In the genomic region with DNA sequence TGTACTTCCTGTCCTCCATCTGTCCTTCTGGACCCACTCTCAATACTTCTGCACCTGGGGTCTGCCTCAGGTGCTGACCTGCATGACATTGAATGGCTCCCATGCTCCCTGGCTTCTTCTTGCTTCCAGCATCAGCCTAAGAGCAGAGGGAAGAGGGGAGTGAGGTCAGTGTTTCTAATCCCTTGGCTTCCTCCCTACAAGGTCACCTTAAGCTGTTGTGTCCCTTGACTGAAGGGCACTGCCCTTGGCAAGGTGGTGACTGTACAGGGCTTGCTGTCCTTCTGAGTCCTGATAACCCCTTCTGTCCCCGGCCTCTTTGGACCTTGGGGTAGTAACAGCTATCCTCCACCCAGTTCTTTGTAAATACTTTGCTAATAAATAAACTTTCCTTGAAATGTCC, we compare ENCODE assay signal across 15 cellular contexts. TPM values are rescaled to one million over a fixed set of nuclear protein-coding genes. Genes with fewer than 3 reads are reported as not detected.
DNase-seq lines count a peak whose midpoint lies in the region; ATAC-seq and TF ChIP-seq lines count a peak whose summit lies in the region.
"Had no signal": no experiment of that assay in that cellular context is flagged by ENCODE, and none has a peak within 500 bp of the region (broad histone marks: within the 10 kb centered on the region; RNA-seq: fewer than 3 reads in every experiment).

No MANE protein-coding gene starts in this region.

- no peak overlapping the region for H3K4me3 Mint-ChIP-seq in CD4-positive, alpha-beta memory T cell
- H3K4me3 Mint-ChIP-seq in activated B cell treated with CpG ODN at 0.5 μM for 24 hours (no peak overlapping the region), naive B cell (peak overlapping the region in 2 of 8 donors; percentile 0 to 37)
- H3K4me3 Mint-ChIP-seq: CD4-positive, alpha-beta T cell had no signal

- intact Hi-C loops in CD4-positive, alpha-beta memory T cell (cut with micrococcal nuclease), result no loop called here
- intact Hi-C loops in activated B cell treated with CpG ODN at 0.5 μM for 24 hours (cut with micrococcal nuclease) (loop anchor here (2.0 kb wide), 1 partner anchor 14 kb away; no protein-coding TSS in a partner anchor), thyroid gland (cut with DNase I) (loop anchor here (5.0 kb wide), 2 partner anchors 34 to 51 kb away; no protein-coding TSS in a partner anchor)

- peaks cover 0 to 1% (median 0%) of the 10 kb centered on the region in 8 donors for H3K9me3 Mint-ChIP-seq in CD4-positive, alpha-beta memory T cell
- H3K9me3 Mint-ChIP-seq in activated B cell treated with CpG ODN at 0.5 μM for 24 hours, result no peaks in the 10 kb centered on the region
- H3K9me3 Mint-ChIP-seq in naive B cell, result peaks cover 0 to 2% (median 0%) of the 10 kb centered on the region in 7 donors
- H3K9me3 Mint-ChIP-seq: CD4-positive, alpha-beta T cell had no signal

- no peaks in the 10 kb centered on the region for H3K27me3 ChIP-seq in CD4-positive, alpha-beta memory T cell (ENCODE audit: insufficient read depth, low read length)
- no peaks in the 10 kb centered on the region for H3K27me3 ChIP-seq in thyroid gland
- peaks cover 12% of the 10 kb centered on the region for H3K27me3 ChIP-seq in MG63
- peaks cover 41% of the 10 kb centered on the region for H3K27me3 ChIP-seq in foreskin keratinocyte

- H3K36me3 ChIP-seq in CD4-positive, alpha-beta memory T cell (ENCODE audit: insufficient read depth, low read length), result no peaks in the 10 kb centered on the region
- H3K36me3 ChIP-seq in thyroid gland (no peaks in the 10 kb centered on the region), MG63 (no peaks in the 10 kb centered on the region)

- H3K4me1 ChIP-seq in CD4-positive, alpha-beta memory T cell (ENCODE audit: insufficient read depth, low read length), result peaks cover 5% of the 10 kb centered on the region
- peaks cover 21 to 27% of the 10 kb centered on the region in 2 donors for H3K4me1 ChIP-seq in thyroid gland
- no peaks in the 10 kb centered on the region for H3K4me1 ChIP-seq in foreskin keratinocyte
- H3K4me1 ChIP-seq: A549 had no signal

- H3K27me3 Mint-ChIP-seq in CD4-positive, alpha-beta memory T cell, result no peaks in the 10 kb centered on the region
- no peaks in the 10 kb centered on the region for H3K27me3 Mint-ChIP-seq in activated B cell treated with CpG ODN at 0.5 μM for 24 hours
- H3K27me3 Mint-ChIP-seq in naive B cell, result no peaks in the 10 kb centered on the region
- H3K27me3 Mint-ChIP-seq: CD4-positive, alpha-beta T cell had no signal

- H3K36me3 Mint-ChIP-seq in CD4-positive, alpha-beta memory T cell, result peaks cover 0 to 3% of the 10 kb centered on the region in 2 donors
- peaks cover 38% of the 10 kb centered on the region for H3K36me3 Mint-ChIP-seq in activated B cell treated with CpG ODN at 0.5 μM for 24 hours (ENCODE audit: low read depth)
- H3K36me3 Mint-ChIP-seq in naive B cell, result peaks cover 15 to 22% of the 10 kb centered on the region in 2 donors

- DNase-seq in CD4-positive, alpha-beta memory T cell, result no peak
- DNase-seq in activated B cell treated with CpG ODN at 0.5 μM for 24 hours (no peak), naive B cell (no peak), thyroid gland (no peak), MG63 (no peak), foreskin keratinocyte (no peak)
- DNase-seq: CD4-positive, alpha-beta T cell; DMS79 treated with DMSO at 0.1 percent for 48 hours; EL; GM23248; IMR-90 had no signal

- no peak overlapping the region for H3K27ac ChIP-seq in CD4-positive, alpha-beta memory T cell (ENCODE audit: low read depth, low read length)
- H3K27ac ChIP-seq in thyroid gland (peak overlapping the region; percentile 1 to 70 (median 51)), foreskin keratinocyte (no peak overlapping the region)
- H3K27ac ChIP-seq: A549, GM23248, KMS-11 had no signal

- no peak overlapping the region for H3K4me3 ChIP-seq in CD4-positive, alpha-beta memory T cell (ENCODE audit: low read length in 2 of 2)
- no peak overlapping the region for H3K4me3 ChIP-seq in thyroid gland (replicated peaks in 1 of 3)
- no peak overlapping the region for H3K4me3 ChIP-seq in MG63
- H3K4me3 ChIP-seq: A549, GM23248 had no signal

- H3K9me3 ChIP-seq in CD4-positive, alpha-beta memory T cell (ENCODE audit: control insufficient read depth in 1 of 2, low read length in 2 of 2), result no peaks in the 10 kb centered on the region
- H3K9me3 ChIP-seq in thyroid gland (no peaks in the 10 kb centered on the region), MG63 (no peaks in the 10 kb centered on the region)
- H3K9me3 ChIP-seq: A549 had no signal

- H3K4me1 Mint-ChIP-seq in CD4-positive, alpha-beta memory T cell, result peaks cover 0 to 7% (median 5%) of the 10 kb centered on the region in 4 donors
- H3K4me1 Mint-ChIP-seq in activated B cell treated with CpG ODN at 0.5 μM for 24 hours (peaks cover 78% of the 10 kb centered on the region), naive B cell (peaks cover 67 to 91% (median 78%) of the 10 kb centered on the region in 3 donors)

- POLR2A ChIA-PET in CD4-positive, alpha-beta memory T cell (lab: Charles Lee; ENCODE audit: partially characterized antibody), result interaction anchor here (15.8 kb wide), 1 partner anchor 45 kb away, joined by 698 read pairs; a partner anchor contains a TSS
- POLR2A ChIA-PET in activated B cell treated with CpG ODN at 0.5 μM for 24 hours (lab: Charles Lee), result interaction anchor here (1.3 to 16.1 kb wide), 6 partner anchors 10 to 41 kb away, joined by 3 to 1150 read pairs (median 122); a partner anchor contains a TSS

- CTCF ChIA-PET in CD4-positive, alpha-beta memory T cell (lab: Charles Lee; ENCODE audit: partially characterized antibody), result interaction anchor here (1.0 to 15.9 kb wide), 7 partner anchors 12 to 63 kb away, joined by 3 to 631 read pairs (median 85); a partner anchor contains a TSS
- CTCF ChIA-PET in activated B cell treated with CpG ODN at 0.5 μM for 24 hours (lab: Charles Lee), result interaction anchor here (3.5 to 5.4 kb wide), 2 partner anchors 44 to 54 kb away, joined by 33 to 67 read pairs; no protein-coding TSS in a partner anchor

- peak overlapping the region in 4 of 7 donors; percentile 5 to 57 (median 32) for H3K27ac Mint-ChIP-seq in CD4-positive, alpha-beta memory T cell
- peak overlapping the region; percentile 85 for H3K27ac Mint-ChIP-seq in activated B cell treated with CpG ODN at 0.5 μM for 24 hours
- peak overlapping the region; percentile 51 to 98 (median 84) for H3K27ac Mint-ChIP-seq in naive B cell
- H3K27ac Mint-ChIP-seq: CD4-positive, alpha-beta T cell had no signal

- TF ChIP-seq CTCF in activated B cell treated with CpG ODN at 0.5 μM for 24 hours (IDR thresholded peaks at IDR 0.05), result no peak
- TF ChIP-seq CTCF in thyroid gland (IDR thresholded peaks at IDR 0.05), result no peak
- TF ChIP-seq CTCF in foreskin keratinocyte (conservative IDR thresholded peaks at IDR 0.05), result no peak

- 0 to 44% methylated on average over 1 of the region's 1 CpG for WGBS in thyroid gland, 2 donors

- ATAC-seq in activated B cell treated with CpG ODN at 0.5 μM for 24 hours (ENCODE audit: low read depth) (no peak), naive B cell (ENCODE audit: low read depth in 2 of 2) (no peak), HG02852 (IDR thresholded peaks at IDR 0.05; ENCODE audit: unreplicated experiment) (no peak), foreskin keratinocyte (no peak)
- ATAC-seq: A549 had no signal

- no peak for TF ChIP-seq POLR2A in thyroid gland (IDR thresholded peaks at IDR 0.05)

RNA-seq across cellular contexts. Expression of a gene that starts 9.6 kb away (rescaled TPM):
- 1 to 10 TPM; 7.9 to 8.1 TPM for total RNA-seq in CD4-positive, alpha-beta memory T cell
- polyA plus RNA-seq in CD4-positive, alpha-beta memory T cell, result 10 to 100 TPM in 1 of 2 donors, 1 to 10 TPM in 1; 7.6 to 15.5 TPM
- total RNA-seq in activated B cell treated with CpG ODN at 0.5 μM for 24 hours (341 and 365 TPM in 2 replicates), thyroid gland (10 to 100 TPM; 34.7 to 82.9 (median 51.3) TPM), foreskin keratinocyte (0.92 TPM in 1 of 2 replicates, not detected in the other)
- polyA plus RNA-seq in naive B cell (ENCODE audit: low read depth in 6 of 6) (1,000 to 10,000 TPM; 1,171 to 1,354 (median 1,198) TPM), foreskin keratinocyte (0.90 TPM in 1 of 2 replicates, not detected in the other)
- 0.76 and 0.79 TPM in 2 replicates for total RNA-seq in MG63 (2014; rRNA removed; shearing (Covaris generic); ENCODE audit: low replicate concordance)
- total RNA-seq: GM23248 had no signal
- polyA plus RNA-seq: BJ, GM23248 had no signal

RNA-seq across cellular contexts. Expression of a gene that starts 21.7 kb away (rescaled TPM):
- 10 to 100 TPM in 1 of 2 experiments, 1 to 10 TPM in 1; 8.5 to 10.2 TPM for total RNA-seq in CD4-positive, alpha-beta memory T cell
- polyA plus RNA-seq in CD4-positive, alpha-beta memory T cell, result 10 to 100 TPM in 1 of 2 donors, 1 to 10 TPM in 1; 8.1 to 26.0 TPM
- total RNA-seq in activated B cell treated with CpG ODN at 0.5 μM for 24 hours (371 and 387 TPM in 2 replicates), thyroid gland (10 to 100 TPM; 10.7 to 41.5 (median 27.3) TPM), foreskin keratinocyte (1.3 and 4.4 TPM in 2 replicates)
- polyA plus RNA-seq in naive B cell (ENCODE audit: low read depth in 6 of 6) (1,000 to 10,000 TPM; 1,101 to 1,557 (median 1,371) TPM), foreskin keratinocyte (1.8 and 7.7 TPM in 2 replicates)
- 16.8 and 18.9 TPM in 2 replicates for total RNA-seq in MG63 (2014; rRNA removed; shearing (Covaris generic); ENCODE audit: low replicate concordance)

RNA-seq across cellular contexts. Expression of a gene that starts 37.2 kb away (rescaled TPM):
- 100 to 1,000 TPM; 375 to 378 TPM for total RNA-seq in CD4-positive, alpha-beta memory T cell
- 10 to 100 TPM; 13.7 to 87.8 TPM for polyA plus RNA-seq in CD4-positive, alpha-beta memory T cell
- 347 and 370 TPM in 2 replicates for total RNA-seq in activated B cell treated with CpG ODN at 0.5 μM for 24 hours
- polyA plus RNA-seq in naive B cell (ENCODE audit: low read depth in 6 of 6), result 100 to 1,000 TPM in 1 of 6 donors, 10 to 100 TPM in 5; 26.9 to 148 (median 48.5) TPM
- 100 to 1,000 TPM; 206 to 282 (median 238) TPM for total RNA-seq in thyroid gland
- total RNA-seq in MG63 (2014; rRNA removed; shearing (Covaris generic); ENCODE audit: low replicate concordance), result 207 and 281 TPM in 2 replicates
- total RNA-seq in foreskin keratinocyte, result 134 and 136 TPM in 2 replicates
- polyA plus RNA-seq in foreskin keratinocyte, result 77.9 and 79.2 TPM in 2 replicates

Comparison
In these comparisons a context has a peak if more than half of its experiments do, and no peak if none do; other contexts are left out.
1. H3K27ac ChIP-seq: peak in thyroid gland (3 of 3); none in CD4-positive, alpha-beta memory T cell (single experiment) and foreskin keratinocyte (single experiment).
2. H3K27ac Mint-ChIP-seq: peak in every context shown above with its lines; median percentile 85 in activated B cell treated with CpG ODN at 0.5 μM for 24 hours; 84 in naive B cell; 32 in CD4-positive, alpha-beta memory T cell.